In the genomic region with DNA sequence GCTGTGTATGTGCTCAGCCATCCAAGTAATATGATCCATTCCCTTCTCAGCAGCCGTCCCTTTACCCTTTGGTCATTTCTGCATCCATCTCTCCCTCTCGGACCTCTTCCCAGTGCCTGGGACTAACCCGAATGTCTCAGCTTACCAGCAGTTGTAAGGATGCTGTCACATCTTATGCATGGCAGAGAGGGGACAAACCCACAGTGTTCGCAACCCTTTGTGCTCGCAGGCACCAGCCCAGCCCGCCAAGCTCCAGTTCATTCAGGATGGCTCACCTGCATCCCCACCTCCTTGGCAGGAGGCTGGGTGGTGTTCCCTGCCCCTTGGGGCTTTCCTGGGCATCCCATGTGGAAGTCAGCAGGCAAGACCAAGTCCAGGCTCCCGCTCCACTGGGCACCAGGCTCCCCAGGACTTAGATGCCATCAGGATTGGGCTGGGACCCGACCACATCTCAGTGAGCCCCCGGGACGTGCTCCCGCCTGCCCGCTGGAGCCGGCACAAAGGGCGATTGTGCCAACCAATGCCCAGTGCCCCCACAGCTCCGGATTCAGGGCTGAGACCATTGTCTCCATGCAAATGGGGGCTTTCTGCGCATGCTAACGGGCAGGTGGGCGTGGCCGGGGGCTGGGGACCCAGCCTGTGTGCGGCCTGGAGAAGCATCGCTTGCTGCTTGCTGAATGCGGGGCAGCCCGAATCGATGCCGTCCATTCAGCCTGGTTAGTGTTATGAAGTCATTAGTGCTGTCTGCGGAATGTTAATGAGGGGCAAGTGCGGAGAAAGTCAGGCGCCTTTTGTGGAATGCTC, we compare ENCODE assay signal across 12 cellular contexts.
DNase-seq lines count a peak whose midpoint lies in the region; ATAC-seq, FAIRE-seq and TF ChIP-seq lines count a peak whose summit lies in the region.
"Had no signal": no experiment of that assay in that cellular context is flagged by ENCODE, and none has a peak within 500 bp of the region (broad histone marks: within the 10 kb centered on the region; RNA-seq: fewer than 3 reads in every experiment).

No MANE protein-coding gene starts in this region.

- no peak for FAIRE-seq in GM12892 (lab: Jason Lieb, UNC)

- DNase-seq in GM12892 (ENCODE audit: insufficient read length) (peak; percentile 6), activated B cell treated with CpG ODN at 0.5 μM for 24 hours (peak; percentile 12), inferior parietal cortex (ENCODE audit: extremely low spot score) (peak; percentile 71), retinal pigment epithelial cell (ENCODE audit: low read depth) (peak; percentile 27), Kasumi-1 (lab: John Stamatoyannopoulos, UW) (no peak), NCI-H226 (no peak), epidermal melanocyte (ENCODE audit: insufficient read length, low spot score) (no peak)
- DNase-seq: activated naive CD8-positive, alpha-beta T cell treated with anti-CD3 and anti-CD28 coated beads, Interleukin-2, amount 10 ng/mL, durations not matched to agents 7 days and 5 days; naive B cell; NCI-H2029 treated with DMSO at 0.1 percent for 48 hours had no signal

- H3K27me3 Mint-ChIP-seq in activated B cell treated with CpG ODN at 0.5 μM for 24 hours = no peaks in the 10 kb centered on the region
- H3K27me3 Mint-ChIP-seq: activated naive CD8-positive, alpha-beta T cell treated with anti-CD3 and anti-CD28 coated beads, Interleukin-2, amount 10 ng/mL, durations not matched to agents 7 days and 5 days; dendritic cell treated with granulocyte-macrophage colony-stimulating factor and Interleukin-4, amounts not matched to agents 40 ng/mL and 50 ng/mL, for 4 days had no signal

- TF ChIP-seq CTCF in activated B cell treated with CpG ODN at 0.5 μM for 24 hours (IDR thresholded peaks at IDR 0.05) (no peak), retinal pigment epithelial cell (conservative IDR thresholded peaks at IDR 0.05; ENCODE audit: low read depth, low read length) (no peak)

- no peaks in the 10 kb centered on the region for H3K9me3 Mint-ChIP-seq in activated B cell treated with CpG ODN at 0.5 μM for 24 hours
- H3K9me3 Mint-ChIP-seq: dendritic cell treated with granulocyte-macrophage colony-stimulating factor and Interleukin-4, amounts not matched to agents 40 ng/mL and 50 ng/mL, for 4 days had no signal

- H3K4me3 ChIP-seq in retinal pigment epithelial cell (ENCODE audit: low read length) = no peak overlapping the region

- no peak for ATAC-seq in activated B cell treated with CpG ODN at 0.5 μM for 24 hours (ENCODE audit: low read depth)
- ATAC-seq in GM18519 (IDR thresholded peaks at IDR 0.05; ENCODE audit: low FRiP score, unreplicated experiment) = no peak

- no peak overlapping the region for H3K27ac Mint-ChIP-seq in activated B cell treated with CpG ODN at 0.5 μM for 24 hours
- H3K27ac Mint-ChIP-seq: activated naive CD8-positive, alpha-beta T cell treated with anti-CD3 and anti-CD28 coated beads, Interleukin-2, amount 10 ng/mL, durations not matched to agents 7 days and 5 days; dendritic cell treated with granulocyte-macrophage colony-stimulating factor and Interleukin-4, amounts not matched to agents 40 ng/mL and 50 ng/mL, for 4 days had no signal

- CTCF ChIA-PET in activated B cell treated with CpG ODN at 0.5 μM for 24 hours (lab: Charles Lee) = no interaction called here

- peaks cover 46% of the 10 kb centered on the region for H3K36me3 Mint-ChIP-seq in activated B cell treated with CpG ODN at 0.5 μM for 24 hours (ENCODE audit: low read depth)

- intact Hi-C loops in activated B cell treated with CpG ODN at 0.5 μM for 24 hours (cut with micrococcal nuclease) = no loop called here

- no peaks in the 10 kb centered on the region for H3K4me1 Mint-ChIP-seq in activated B cell treated with CpG ODN at 0.5 μM for 24 hours
- H3K4me1 Mint-ChIP-seq: activated naive CD8-positive, alpha-beta T cell treated with anti-CD3 and anti-CD28 coated beads, Interleukin-2, amount 10 ng/mL, durations not matched to agents 7 days and 5 days; naive B cell had no signal

- POLR2A ChIA-PET in activated B cell treated with CpG ODN at 0.5 μM for 24 hours (lab: Charles Lee) = no interaction called here

- no peak for TF ChIP-seq POLR2A in GM12892 (IDR thresholded peaks at IDR 0.05; ENCODE audit: low read depth, low read length)

- H3K4me3 Mint-ChIP-seq in activated B cell treated with CpG ODN at 0.5 μM for 24 hours = no peak overlapping the region
- H3K4me3 Mint-ChIP-seq: activated naive CD8-positive, alpha-beta T cell treated with anti-CD3 and anti-CD28 coated beads, Interleukin-2, amount 10 ng/mL, durations not matched to agents 7 days and 5 days; dendritic cell treated with granulocyte-macrophage colony-stimulating factor and Interleukin-4, amounts not matched to agents 40 ng/mL and 50 ng/mL, for 4 days; naive B cell had no signal

Comparison
In these comparisons a context has a peak if more than half of its experiments do, and no peak if none do; other contexts are left out.
1. DNase-seq: peak in GM12892 (single experiment), activated B cell treated with CpG ODN at 0.5 μM for 24 hours (single experiment), inferior parietal cortex (single experiment) and retinal pigment epithelial cell (single experiment); none in Kasumi-1 (0 of 2), NCI-H226 (single experiment) and epidermal melanocyte (single experiment).